Comparison of ENCODE assay signal across 1 cellular context in genomic region chr18:80034852-80035406, GRCh38.
TF ChIP-seq lines count a peak whose summit lies in the region.

No MANE protein-coding gene starts in this region.

TF ChIP-seq in GM12878, 131 proteins besides CTCF, POLR2A, EP300 and RAD21 (continued from another document):
- TF ChIP-seq, protein P1, sequence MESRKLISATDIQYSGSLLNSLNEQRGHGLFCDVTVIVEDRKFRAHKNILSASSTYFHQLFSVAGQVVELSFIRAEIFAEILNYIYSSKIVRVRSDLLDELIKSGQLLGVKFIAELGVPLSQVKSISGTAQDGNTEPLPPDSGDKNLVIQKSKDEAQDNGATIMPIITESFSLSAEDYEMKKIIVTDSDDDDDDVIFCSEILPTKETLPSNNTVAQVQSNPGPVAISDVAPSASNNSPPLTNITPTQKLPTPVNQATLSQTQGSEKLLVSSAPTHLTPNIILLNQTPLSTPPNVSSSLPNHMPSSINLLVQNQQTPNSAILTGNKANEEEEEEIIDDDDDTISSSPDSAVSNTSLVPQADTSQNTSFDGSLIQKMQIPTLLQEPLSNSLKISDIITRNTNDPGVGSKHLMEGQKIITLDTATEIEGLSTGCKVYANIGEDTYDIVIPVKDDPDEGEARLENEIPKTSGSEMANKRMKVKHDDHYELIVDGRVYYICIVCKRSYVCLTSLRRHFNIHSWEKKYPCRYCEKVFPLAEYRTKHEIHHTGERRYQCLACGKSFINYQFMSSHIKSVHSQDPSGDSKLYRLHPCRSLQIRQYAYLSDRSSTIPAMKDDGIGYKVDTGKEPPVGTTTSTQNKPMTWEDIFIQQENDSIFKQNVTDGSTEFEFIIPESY (IDR thresholded peaks at IDR 0.05): no peak
- TF ChIP-seq CBFB (IDR thresholded peaks at IDR 0.05; ENCODE audit: low read depth) (0 out of 2 replicates have a peak, but pooled peaks have one; percentile 10), POU2F2 (IDR thresholded peaks at IDR 0.05; ENCODE audit: borderline replicate concordance, low read depth, low read length) (no peak)
- TF ChIP-seq, protein P2, sequence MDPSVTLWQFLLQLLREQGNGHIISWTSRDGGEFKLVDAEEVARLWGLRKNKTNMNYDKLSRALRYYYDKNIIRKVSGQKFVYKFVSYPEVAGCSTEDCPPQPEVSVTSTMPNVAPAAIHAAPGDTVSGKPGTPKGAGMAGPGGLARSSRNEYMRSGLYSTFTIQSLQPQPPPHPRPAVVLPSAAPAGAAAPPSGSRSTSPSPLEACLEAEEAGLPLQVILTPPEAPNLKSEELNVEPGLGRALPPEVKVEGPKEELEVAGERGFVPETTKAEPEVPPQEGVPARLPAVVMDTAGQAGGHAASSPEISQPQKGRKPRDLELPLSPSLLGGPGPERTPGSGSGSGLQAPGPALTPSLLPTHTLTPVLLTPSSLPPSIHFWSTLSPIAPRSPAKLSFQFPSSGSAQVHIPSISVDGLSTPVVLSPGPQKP (IDR thresholded peaks at IDR 0.05; ENCODE audit: low read depth, low read length): no peak
